ENCODE assay signal across 9 cellular contexts in genomic region chr3:138923531-138923994, GRCh38. TPM values are rescaled to one million over a fixed set of nuclear protein-coding genes. Genes with fewer than 3 reads are reported as not detected.
DNase-seq lines count a peak whose midpoint lies in the region; ATAC-seq and TF ChIP-seq lines count a peak whose summit lies in the region.
"Had no signal": no experiment of that assay in that cellular context is flagged by ENCODE, and none has a peak within 500 bp of the region (broad histone marks: within the 10 kb centered on the region; RNA-seq: fewer than 3 reads in every experiment).

No MANE protein-coding gene starts in this region.

- TF ChIP-seq CTCF in GM10266 (IDR thresholded peaks at IDR 0.05; ENCODE audit: control insufficient read depth, insufficient read depth, low read depth, missing control alignments) (peak; percentile 95), HFFc6 (IDR thresholded peaks at IDR 0.05) (peak; percentile 97)

- H3K27me3 Mint-ChIP-seq in HFFc6 (ENCODE audit: insufficient read depth), result peaks cover 6% of the 10 kb centered on the region
- H3K27me3 Mint-ChIP-seq in activated naive CD4-positive, alpha-beta T cell treated with anti-CD3 and anti-CD28 coated beads, Interleukin-2, amount 50 U/mL, for 24 hours, result peaks cover 4% of the 10 kb centered on the region

- intact Hi-C loops in cardiac septum (cut with DNase I), result loop anchor here (5.0 to 10.0 kb wide), 2 partner anchors 446 to 509 kb away; no protein-coding TSS in a partner anchor

- ATAC-seq in HG02970 (IDR thresholded peaks at IDR 0.05; ENCODE audit: low FRiP score, unreplicated experiment), result no peak

- DNase-seq in GM10266 (ENCODE audit: extremely low spot score), result peak; percentile 83
- peak; percentile 80 for DNase-seq in HFFc6
- peak; percentile 37 for DNase-seq in NCI-H1092 (lab: John Stamatoyannopoulos, UW)
- peak; percentile 75 for DNase-seq in SKM-1 treated with dmso at 0.1 percent for 144 hours (lab: John Stamatoyannopoulos, UW; ENCODE audit: unreplicated experiment)
- peak; percentile 86 for DNase-seq in cardiac septum (ENCODE audit: low spot score)
- DNase-seq in renal cortical epithelial cell (ENCODE audit: low read depth), result peak; percentile 85

- no peak overlapping the region for H3K4me3 Mint-ChIP-seq in HFFc6
- H3K4me3 Mint-ChIP-seq in activated naive CD4-positive, alpha-beta T cell treated with anti-CD3 and anti-CD28 coated beads, Interleukin-2, amount 50 U/mL, for 24 hours, result no peak overlapping the region

- H3K27ac Mint-ChIP-seq in HFFc6, result no peak overlapping the region
- H3K27ac Mint-ChIP-seq in activated naive CD4-positive, alpha-beta T cell treated with anti-CD3 and anti-CD28 coated beads, Interleukin-2, amount 50 U/mL, for 24 hours, result peak overlapping the region; percentile 74

- no peaks in the 10 kb centered on the region for H3K36me3 Mint-ChIP-seq in HFFc6 (ENCODE audit: low read depth)
- H3K36me3 Mint-ChIP-seq in activated naive CD4-positive, alpha-beta T cell treated with anti-CD3 and anti-CD28 coated beads, Interleukin-2, amount 50 U/mL, for 24 hours, result no peaks in the 10 kb centered on the region

- no peaks in the 10 kb centered on the region for H3K9me3 Mint-ChIP-seq in HFFc6
- no peaks in the 10 kb centered on the region for H3K9me3 Mint-ChIP-seq in activated naive CD4-positive, alpha-beta T cell treated with anti-CD3 and anti-CD28 coated beads, Interleukin-2, amount 50 U/mL, for 24 hours

- peaks cover 24% of the 10 kb centered on the region for H3K4me1 Mint-ChIP-seq in HFFc6 (ENCODE audit: low read depth)
- peaks cover 5% of the 10 kb centered on the region for H3K4me1 Mint-ChIP-seq in activated naive CD4-positive, alpha-beta T cell treated with anti-CD3 and anti-CD28 coated beads, Interleukin-2, amount 50 U/mL, for 24 hours

RNA-seq across cellular contexts. Expression of gene FOXL2, which starts 23.4 kb away (rescaled TPM):
- total RNA-seq in HFFc6 (2021; fragmentation: NEBNext Ultra II Directional; extraction: Animal tissue kit (Norgen Biotek cat#: 25700)), result 1 to 10 TPM in 5 of 6 experiments, under 1 TPM in 1; 0.71 to 8.0 (median 7.0) TPM
- total RNA-seq in cardiac septum (0.11 TPM), renal cortical epithelial cell (0.35 and 1.8 TPM in 2 replicates)
- total RNA-seq: mononuclear cell had no signal

RNA-seq across cellular contexts. Expression of gene FOXL2NB, which starts 23.5 kb away (rescaled TPM):
- total RNA-seq in HFFc6 (2021; fragmentation: NEBNext Ultra II Directional; extraction: Animal tissue kit (Norgen Biotek cat#: 25700)), result 1 to 10 TPM in 4 of 6 experiments, under 1 TPM in 2; 0.45 to 5.8 (median 4.6) TPM
- total RNA-seq in cardiac septum (not detected), renal cortical epithelial cell (0.87 and 2.9 TPM in 2 replicates)
